In genomic region chr13:86269511-86269910, GRCh38 we compare ENCODE assay signal across 30 cellular contexts.
"Had no signal": no experiment of that assay in that cellular context is flagged by ENCODE, and none has a peak within 500 bp of the region (broad histone marks: within the 10 kb centered on the region; RNA-seq: fewer than 3 reads in every experiment).

No MANE protein-coding gene starts in this region.

- H3K4me3 ChIP-seq: MG63, PC-9, SJCRH30, SK-N-MC had no signal

- H3K4me1 ChIP-seq: SJCRH30 had no signal

- DNase-seq: activated CD4-positive, alpha-beta memory T cell treated with anti-CD3 and anti-CD28 coated beads for 36 hours; activated CD4-positive, alpha-beta T cell treated with anti-CD3 and anti-CD28 coated beads for 36 hours; activated CD4-positive, alpha-beta T cell treated with anti-CD3 and anti-CD28 coated beads, Interleukin-2, amount 10 ng/mL, durations not matched to agents 7 days and 5 days; activated CD8-positive, alpha-beta memory T cell treated with anti-CD3 and anti-CD28 coated beads, Interleukin-2, amount 50 U/mL, for 4 hours; activated effector memory CD4-positive, alpha-beta T cell treated with Interleukin-2 at 50 U/mL for 16 hours; activated naive CD4-positive, alpha-beta T cell treated with anti-CD3 and anti-CD28 coated beads, Interleukin-2, amount 10 ng/mL, durations not matched to agents 7 days and 5 days; activated naive CD8-positive, alpha-beta T cell treated with anti-CD3 and anti-CD28 coated beads, Interleukin-2, amount 50 U/mL, for 24 hours; activated T-cell treated with anti-CD3 and anti-CD28 coated beads for 4 hours; activated T-cell treated with anti-CD3 and anti-CD28 coated beads, Interleukin-2, amount 50 U/mL, for 4 hours; anterior cingulate cortex; caudate nucleus; cerebellar nuclear complex; Kasumi-1; KBM-7; MG63; NCI-H1092; NCI-H1436 treated with DMSO at 0.1 percent for 48 hours; NCI-H1694 treated with DMSO at 0.1 percent for 48 hours; NCI-H2029; NCI-H345; NCI-H524 treated with DMSO at 0.1 percent for 48 hours; NCI-H748 treated with DMSO at 0.1 percent for 48 hours; PC-9; Right ventricle myocardium superior; SJCRH30 had no signal

- H3K9me3 ChIP-seq: MG63, SJCRH30 had no signal

- FAIRE-seq: bronchial epithelial cell, RCC 7860 had no signal

- H3K27ac ChIP-seq: PC-9, SJCRH30, SK-N-MC had no signal

- ATAC-seq: activated CD4-positive, alpha-beta T cell treated with anti-CD3 and anti-CD28 coated beads for 36 hours; activated CD4-positive, CD25-positive, alpha-beta regulatory T cell treated with anti-CD3 and anti-CD28 coated beads, Interleukin-2, amount 50 U/mL, for 24 hours; activated naive CD8-positive, alpha-beta T cell treated with anti-CD3 and anti-CD28 coated beads, Interleukin-2, amount 50 U/mL, for 24 hours; activated T-cell treated with anti-CD3 and anti-CD28 coated beads, Interleukin-2, amount 50 U/mL, for 4 hours; WTC11 had no signal

- H2AFZ ChIP-seq: PC-9 had no signal

- H3K27me3 ChIP-seq: MG63, SJCRH30 had no signal

- H3K4me2 ChIP-seq: PC-9 had no signal

- H3K36me3 ChIP-seq: MG63, SJCRH30 had no signal
